In genomic region chr1:51280321-51281096, GRCh38 we compare ENCODE assay signal across 16 cellular contexts. TPM values are rescaled to one million over a fixed set of nuclear protein-coding genes. Genes with fewer than 3 reads are reported as not detected.
"Had no signal": no experiment of that assay in that cellular context is flagged by ENCODE, and none has a peak within 500 bp of the region (broad histone marks: within the 10 kb centered on the region; RNA-seq: fewer than 3 reads in every experiment).

No MANE protein-coding gene starts in this region.

- H3K4me3 ChIP-seq: tibial artery had no signal

- H3K9me3 Mint-ChIP-seq: activated T-helper 17 cell treated with anti-CD3 and anti-CD28 coated beads, Interleukin-2, amount 50 U/mL, for 72 hours; brain; effector memory CD8-positive, alpha-beta T cell; immature natural killer cell; nephron had no signal

- H3K27ac ChIP-seq: tibial artery, WERI-Rb-1 had no signal

- H3K4me3 Mint-ChIP-seq: activated T-helper 17 cell treated with anti-CD3 and anti-CD28 coated beads, Interleukin-2, amount 50 U/mL, for 72 hours; brain; effector memory CD8-positive, alpha-beta T cell; immature natural killer cell; nephron had no signal

- H3K9me3 ChIP-seq: tibial artery had no signal

- H3K4me1 Mint-ChIP-seq: immature natural killer cell had no signal

- H3K27ac Mint-ChIP-seq: activated T-helper 17 cell treated with anti-CD3 and anti-CD28 coated beads, Interleukin-2, amount 50 U/mL, for 72 hours; nephron had no signal

- DNase-seq: activated CD4-positive, alpha-beta T cell treated with anti-CD3 and anti-CD28 coated beads for 4 hours; activated naive CD4-positive, alpha-beta T cell treated with anti-CD3 and anti-CD28 coated beads, Interleukin-2, amount 50 U/mL, for 16 hours; activated T-cell treated with anti-CD3 and anti-CD28 coated beads for 4 hours; amniotic stem cell; effector memory CD8-positive, alpha-beta T cell; immature natural killer cell; mesendoderm; occipital lobe; stimulated activated CD4-positive, alpha-beta T cell treated with anti-CD3 and anti-CD28 coated beads, Interleukin-15, amount 100 ng/mL, for 24 hours; stimulated activated CD4-positive, alpha-beta T cell treated with anti-CD3 and anti-CD28 coated beads, Interleukin-4, amount 100 ng/mL, for 4 hours; T-helper 9 cell; tibial artery; WERI-Rb-1 had no signal

- ATAC-seq: activated T-helper 17 cell treated with anti-CD3 and anti-CD28 coated beads, Interleukin-2, amount 50 U/mL, for 72 hours; effector memory CD8-positive, alpha-beta T cell had no signal

- H3K27me3 Mint-ChIP-seq: activated T-helper 17 cell treated with anti-CD3 and anti-CD28 coated beads, Interleukin-2, amount 50 U/mL, for 72 hours; brain; effector memory CD8-positive, alpha-beta T cell had no signal

- H3K27me3 ChIP-seq: tibial artery had no signal

RNA-seq across cellular contexts. Expression of gene TTC39A, which starts 49.9 kb away (rescaled TPM):
- polyA plus RNA-seq: immature natural killer cell had no signal
